ENCODE assay signal across 8 cellular contexts in genomic region chr15:28094732-28095521, GRCh38. TPM values are rescaled to one million over a fixed set of nuclear protein-coding genes. Genes with fewer than 3 reads are reported as not detected.
DNase-seq lines count a peak whose midpoint lies in the region; ATAC-seq, FAIRE-seq and TF ChIP-seq lines count a peak whose summit lies in the region.

No MANE protein-coding gene starts in this region.

- H3K4me3 ChIP-seq in HUES6 (ENCODE audit: low read depth, low read length) = peak overlapping the region; percentile 68
- H3K4me3 ChIP-seq in heart left ventricle = peak overlapping the region; percentile 35 to 61 (median 50)

- no peak for TF ChIP-seq POLR2A in heart left ventricle (IDR thresholded peaks at IDR 0.05)
- TF ChIP-seq POLR2A in H54 (IDR thresholded peaks at IDR 0.05; ENCODE audit: low read depth, low read length) = no peak

- peak; percentile 54 for DNase-seq in activated T-cell treated with anti-CD3 and anti-CD28 coated beads, Interleukin-2, amount 50 U/mL, for 1 hour
- DNase-seq in heart left ventricle (no peak), posterior vena cava (ENCODE audit: low spot score) (peak; percentile 82), NCI-H128 (lab: John Stamatoyannopoulos, UW; ENCODE audit: unreplicated experiment) (no peak), H54 (ENCODE audit: insufficient read length, low spot score) (no peak)

- H3K36me3 ChIP-seq in HUES6 (ENCODE audit: control insufficient read depth, insufficient read depth, low read length) (no peaks in the 10 kb centered on the region), heart left ventricle (no peaks in the 10 kb centered on the region)

- no peak for FAIRE-seq in H54 (lab: Jason Lieb, UNC)

- intact Hi-C loops in heart left ventricle (cut with DNase I) (no loop called here), posterior vena cava (cut with DNase I) (no loop called here)

- peaks cover 78% of the 10 kb centered on the region for H3K27me3 ChIP-seq in HUES6 (ENCODE audit: control insufficient read depth, insufficient read depth, low read length)
- H3K27me3 ChIP-seq in heart left ventricle = peaks cover 0 to 85% (median 24%) of the 10 kb centered on the region in 9 donors

- WGBS in heart left ventricle, 4 donors = 2 to 18% (median 4%) methylated on average over 12 to 76 of the region's 76 CpGs

- peaks cover 31% of the 10 kb centered on the region for H3K4me1 ChIP-seq in HUES6 (ENCODE audit: control insufficient read depth, insufficient read depth, low read length)
- peaks cover 0 to 44% (median 31%) of the 10 kb centered on the region in 12 donors for H3K4me1 ChIP-seq in heart left ventricle

- no peak overlapping the region for H3K27ac ChIP-seq in HUES6 (ENCODE audit: low read depth, low read length)
- peak overlapping the region in 7 of 12 donors; percentile 27 to 76 (median 45) for H3K27ac ChIP-seq in heart left ventricle

- ATAC-seq in heart left ventricle (peak in 3 of 4 donors; percentile 21 to 56 (median 48)), HG03457 (IDR thresholded peaks at IDR 0.05; ENCODE audit: unreplicated experiment) (no peak), HG03469 (IDR thresholded peaks at IDR 0.05; ENCODE audit: unreplicated experiment) (no peak)

- peaks cover 7% of the 10 kb centered on the region; the same call in 1 of the 2 replicates for H3K9me3 ChIP-seq in HUES6 (ENCODE audit: control insufficient read depth, insufficient read depth, low read depth, low read length)
- H3K9me3 ChIP-seq in heart left ventricle = peaks cover 0 to 20% (median 11%) of the 10 kb centered on the region in 12 donors

- TF ChIP-seq CTCF in heart left ventricle (IDR thresholded peaks at IDR 0.05) = no peak

- peak overlapping the region; percentile 1 for H3K9ac ChIP-seq in HUES6 (ENCODE audit: low read length)

RNA-seq across cellular contexts. Expression of gene OCA2, which starts 4.2 kb away (rescaled TPM):
- under 1 TPM in 2 of 9 donors, not detected in 7; 0.07 to 0.10 TPM for total RNA-seq in heart left ventricle
- under 1 TPM in 1 of 2 donors, not detected in 1; 0.04 TPM for polyA plus RNA-seq in heart left ventricle
- total RNA-seq in posterior vena cava = 1 to 10 TPM in 1 of 2 donors, under 1 TPM in 1; 0.38 to 1.4 TPM

Comparison
In these comparisons a context has a peak if more than half of its experiments do, and no peak if none do; other contexts are left out.
1. DNase-seq: peak in activated T-cell treated with anti-CD3 and anti-CD28 coated beads, Interleukin-2, amount 50 U/mL, for 1 hour (single experiment) and posterior vena cava (single experiment); none in heart left ventricle (0 of 5), NCI-H128 (single experiment) and H54 (single experiment).
2. ATAC-seq: peak in heart left ventricle (3 of 4); none in HG03457 (single experiment) and HG03469 (single experiment).